9 cellular contexts compared by ENCODE assay signal in genomic region chr1:110034040-110034450, GRCh38. TPM values are rescaled to one million over a fixed set of nuclear protein-coding genes. Genes with fewer than 3 reads are reported as not detected.
DNase-seq lines count a peak whose midpoint lies in the region; ATAC-seq and TF ChIP-seq lines count a peak whose summit lies in the region.
"Had no signal": no experiment of that assay in that cellular context is flagged by ENCODE, and none has a peak within 500 bp of the region (broad histone marks: within the 10 kb centered on the region; RNA-seq: fewer than 3 reads in every experiment).

No MANE protein-coding gene starts in this region.

- H3K9ac ChIP-seq in DND-41 (ENCODE audit: low read depth, low read length): peak overlapping the region; percentile 95

- H3K4me3 ChIP-seq in DND-41 (ENCODE audit: low read depth in 1 of 2, low read length in 2 of 2) (peak overlapping the region; percentile 20 to 95), Peyer's patch (peak overlapping the region; percentile 66 to 100 (median 84)), epithelial cell of proximal tubule (ENCODE audit: low read depth, low read length) (peak overlapping the region; percentile 96)

- H3K9me3 ChIP-seq in DND-41 (ENCODE audit: insufficient read depth, low read length, severe bottlenecking) (no peaks in the 10 kb centered on the region), Peyer's patch (no peaks in the 10 kb centered on the region)

- no peak for ATAC-seq in DND-41 (ENCODE audit: insufficient read depth, low read depth)
- ATAC-seq in GM18502 (IDR thresholded peaks at IDR 0.05; ENCODE audit: poor library complexity, unreplicated experiment): no peak

- H4K20me1 ChIP-seq in DND-41 (ENCODE audit: insufficient read depth, low read length): peaks cover 22% of the 10 kb centered on the region; the same call in 1 of the 2 replicates

- H3K4me3 Mint-ChIP-seq in progenitor cell of endocrine pancreas (ENCODE audit: low read depth): peak overlapping the region; percentile 94

- H3K4me1 Mint-ChIP-seq in progenitor cell of endocrine pancreas (ENCODE audit: low read depth): peaks cover 21% of the 10 kb centered on the region

- H2AFZ ChIP-seq in DND-41 (ENCODE audit: low read depth, low read length): peak overlapping the region; percentile 79

- H3K36me3 Mint-ChIP-seq in progenitor cell of endocrine pancreas (ENCODE audit: insufficient read depth): peaks cover 9% of the 10 kb centered on the region

- H3K4me1 ChIP-seq in DND-41 (ENCODE audit: insufficient read depth, low read length) (peaks cover 40% of the 10 kb centered on the region), Peyer's patch (peaks cover 0 to 23% (median 8%) of the 10 kb centered on the region in 4 donors)

- H3K79me2 ChIP-seq in DND-41 (ENCODE audit: insufficient read depth, low read length): peaks cover 37% of the 10 kb centered on the region

- H3K4me2 ChIP-seq in DND-41 (ENCODE audit: insufficient read depth, low read length): peak overlapping the region; percentile 71

- no peak for TF ChIP-seq CTCF in DND-41 (IDR thresholded peaks at IDR 0.05; ENCODE audit: borderline replicate concordance, extremely low read depth, low read length, poor library complexity, severe bottlenecking)
- TF ChIP-seq CTCF in Peyer's patch (IDR thresholded peaks at IDR 0.05): no peak
- TF ChIP-seq CTCF in epithelial cell of proximal tubule (conservative IDR thresholded peaks at IDR 0.05; ENCODE audit: low read depth, low read length): no peak
- TF ChIP-seq CTCF in progenitor cell of endocrine pancreas (IDR thresholded peaks at IDR 0.05; ENCODE audit: unreplicated experiment): no peak

- peaks cover 25% of the 10 kb centered on the region for H3K36me3 ChIP-seq in DND-41 (ENCODE audit: insufficient read depth, low read length)
- H3K36me3 ChIP-seq in Peyer's patch: peaks cover 0 to 17% (median 0%) of the 10 kb centered on the region in 3 donors

- H3K27me3 ChIP-seq in DND-41 (ENCODE audit: insufficient read depth, low read length, poor library complexity) (no peaks in the 10 kb centered on the region), Peyer's patch (no peaks in the 10 kb centered on the region)

- H3K27ac ChIP-seq in DND-41 (ENCODE audit: low read length) (peak overlapping the region; percentile 87), Peyer's patch (peak overlapping the region; percentile 71 to 94 (median 83))

- TF ChIP-seq POLR2A in Peyer's patch (IDR thresholded peaks at IDR 0.05): no peak

- DNase-seq in DND-41: no peak
- DNase-seq in Peyer's patch: no peak
- DNase-seq in epithelial cell of proximal tubule (ENCODE audit: low read depth): no peak
- no peak for DNase-seq in progenitor cell of endocrine pancreas (ENCODE audit: low spot score, unreplicated experiment)
- no peak for DNase-seq in foreskin melanocyte
- no peak for DNase-seq in activated CD4-positive, alpha-beta T cell treated with anti-CD3 and anti-CD28 coated beads, Interleukin-2, amount 50 U/mL, for 48 hours
- no peak for DNase-seq in NCI-H510A treated with DMSO at 0.1 percent for 48 hours (lab: John Stamatoyannopoulos, UW)

- H3K27me3 Mint-ChIP-seq in progenitor cell of endocrine pancreas: no peaks in the 10 kb centered on the region

- no peaks in the 10 kb centered on the region for H3K9me3 Mint-ChIP-seq in progenitor cell of endocrine pancreas (ENCODE audit: low read depth)

- H3K27ac Mint-ChIP-seq in progenitor cell of endocrine pancreas: peak overlapping the region; percentile 96

RNA-seq across cellular contexts. Expression of gene STRIP1, which starts 0.4 kb away (rescaled TPM):
- total RNA-seq in Peyer's patch (100 to 1,000 TPM in 2 of 4 donors, 10 to 100 TPM in 2; 25.6 to 117 (median 95.1) TPM), epithelial cell of proximal tubule (28.6 and 28.9 TPM in 2 replicates), progenitor cell of endocrine pancreas (79.1 and 86.4 TPM in 2 replicates)

RNA-seq across cellular contexts. Expression of gene ALX3, which starts 36.4 kb away (rescaled TPM):
- total RNA-seq in Peyer's patch (not detected), epithelial cell of proximal tubule (not detected in 2 replicates), progenitor cell of endocrine pancreas (2.8 and 3.7 TPM in 2 replicates)
- total RNA-seq: renal cortical epithelial cell had no signal

RNA-seq across cellular contexts. Expression of gene AHCYL1, which starts 49.5 kb away (rescaled TPM):
- 10 to 100 TPM; 51.2 to 96.4 (median 80.9) TPM for total RNA-seq in Peyer's patch
- 46.4 and 54.9 TPM in 2 replicates for total RNA-seq in epithelial cell of proximal tubule
- total RNA-seq in progenitor cell of endocrine pancreas: 90.2 and 101 TPM in 2 replicates
